8 cellular contexts compared by ENCODE assay signal in genomic region chr1:10794724-10795304, GRCh38. TPM values are rescaled to one million over a fixed set of nuclear protein-coding genes. Genes with fewer than 3 reads are reported as not detected.
DNase-seq lines count a peak whose midpoint lies in the region; ATAC-seq and TF ChIP-seq lines count a peak whose summit lies in the region.

No MANE protein-coding gene starts in this region.

- no peaks in the 10 kb centered on the region for H3K79me2 ChIP-seq in HCT116 (ENCODE audit: insufficient read depth, low read length)

- TF ChIP-seq POLR2A in HCT116 (IDR thresholded peaks at IDR 0.05; ENCODE audit: borderline replicate concordance, extremely low read depth, insufficient read depth, insufficient read length) (no peak), uterus (IDR thresholded peaks at IDR 0.05) (no peak)

- no TSS peak for BruUV-seq in HCT116 (replicated peaks; lab: Mats Ljungman, UMichigan)

- no peak for TF ChIP-seq RAD21 in HCT116 (IDR thresholded peaks at IDR 0.05; ENCODE audit: low read depth)

- ATAC-seq in HCT116 (0 out of 2 replicates have a peak, but pooled peaks have one; percentile 26), lower lobe of right lung (peak in 1 of 2 donors; percentile 34), GM21529 (IDR thresholded peaks at IDR 0.05; ENCODE audit: unreplicated experiment) (no peak), HG02588 (IDR thresholded peaks at IDR 0.05; ENCODE audit: unreplicated experiment) (no peak)

- H3K4me3 ChIP-seq in AG04450 (ENCODE audit: low read depth, low read length) = peak overlapping the region; percentile 44
- H3K4me3 ChIP-seq in HCT116 (replicated peaks in 1 of 2; ENCODE audit: low read depth in 1 of 2, low read length in 2 of 2) = peak overlapping the region; percentile 53 to 73
- peak overlapping the region; percentile 68 for H3K4me3 ChIP-seq in lower lobe of right lung
- peak overlapping the region; percentile 37 to 54 for H3K4me3 ChIP-seq in uterus

- H3K36me3 Mint-ChIP-seq in brain = no peaks in the 10 kb centered on the region

- DNase-seq in AG04450 (ENCODE audit: low read depth, low spot score) = no peak
- no peak for DNase-seq in HCT116 (ENCODE audit: low read depth, low spot score)
- DNase-seq in lower lobe of right lung = no peak
- no peak for DNase-seq in uterus
- no peak for DNase-seq in NCI-H446 (lab: John Stamatoyannopoulos, UW)

- intact Hi-C loops in HCT116 (cut with micrococcal nuclease) = no loop called here
- intact Hi-C loops in lower lobe of right lung (cut with DNase I) = no loop called here
- intact Hi-C loops in uterus (cut with DNase I; ENCODE audit: low total_unique reads) = no loop called here

- H3K27ac ChIP-seq in AG04450 (ENCODE audit: low read depth, low read length) (no peak overlapping the region), HCT116 (ENCODE audit: low read depth, low read length) (no peak overlapping the region; the same call in 1 of the 2 replicates), lower lobe of right lung (peak overlapping the region; percentile 74), uterus (peak overlapping the region; percentile 75 to 87)

- POLR2A ChIA-PET in AG04450 (lab: Yijun Ruan, JAX) = interaction anchor here (0.7 kb wide), 1 partner anchor 177 kb away, joined by 3 read pairs; no protein-coding TSS in a partner anchor
- POLR2A ChIA-PET in HCT116 (lab: Charles Lee) = interaction anchor here (1.1 to 2.9 kb wide), 2 partner anchors 10 to 14 kb away, joined by 3 to 11 read pairs; no protein-coding TSS in a partner anchor

- H3K27me3 ChIP-seq in AG04450 (ENCODE audit: control insufficient read depth, insufficient read depth, low read length) = peaks cover 59% of the 10 kb centered on the region
- H3K27me3 ChIP-seq in HCT116 (ENCODE audit: insufficient read depth, low read length) = peaks cover 34% of the 10 kb centered on the region
- H3K27me3 ChIP-seq in lower lobe of right lung (ENCODE audit: low read depth) = peaks cover 36% of the 10 kb centered on the region
- H3K27me3 ChIP-seq in uterus = peaks cover 0 to 4% of the 10 kb centered on the region in 2 donors

- H2AFZ ChIP-seq in HCT116 (ENCODE audit: low read depth, low read length, poor library complexity, severe bottlenecking) = no peak overlapping the region

- CTCF ChIA-PET in AG04450 (lab: Charles Lee) = no interaction called here
- CTCF ChIA-PET in HCT116 (lab: Charles Lee) = interaction anchor here (0.8 kb wide), 1 partner anchor 10 kb away, joined by 3 read pairs; no protein-coding TSS in a partner anchor

- no peak for TF ChIP-seq CTCF in AG04450 (IDR thresholded peaks at IDR 0.05; ENCODE audit: low read depth, low read length)
- TF ChIP-seq CTCF in HCT116 (IDR thresholded peaks at IDR 0.05 in 2 of 3, conservative IDR thresholded peaks at IDR 0.05 in 1 of 3; ENCODE audit: borderline replicate concordance in 1 of 3, insufficient read depth in 1 of 3, low read depth in 2 of 3, low read length in 2 of 3) = no peak
- TF ChIP-seq CTCF in brain (conservative IDR thresholded peaks at IDR 0.05) = no peak
- no peak for TF ChIP-seq CTCF in lower lobe of right lung (IDR thresholded peaks at IDR 0.05)
- TF ChIP-seq CTCF in uterus (IDR thresholded peaks at IDR 0.05) = no peak

- H3K9me3 ChIP-seq in AG04450 (ENCODE audit: control insufficient read depth, insufficient read depth, low read length) = no peaks in the 10 kb centered on the region; the same call in 1 of the 2 replicates
- H3K9me3 ChIP-seq in HCT116 (ENCODE audit: control insufficient read depth in 1 of 2, insufficient read depth in 1 of 2, low read depth in 1 of 2, low read length in 2 of 2) = no peaks in the 10 kb centered on the region
- H3K9me3 ChIP-seq in lower lobe of right lung = no peaks in the 10 kb centered on the region
- no peaks in the 10 kb centered on the region for H3K9me3 ChIP-seq in uterus

- H3K27me3 Mint-ChIP-seq in brain = peaks cover 46% of the 10 kb centered on the region

- peak overlapping the region in 4 of 5 experiments; percentile 87 to 93 (median 90) for H3K27ac Mint-ChIP-seq in brain

- peaks cover 0 to 5% (median 0%) of the 10 kb centered on the region in 5 experiments for H3K9me3 Mint-ChIP-seq in brain

- H3K4me1 ChIP-seq in HCT116 (ENCODE audit: control insufficient read depth in 1 of 2, insufficient read depth in 2 of 2, low read length in 2 of 2) = peaks cover 5 to 35% of the 10 kb centered on the region in 2 experiments; a peak in 3 of 4 replicates
- peaks cover 25% of the 10 kb centered on the region for H3K4me1 ChIP-seq in lower lobe of right lung
- no peaks in the 10 kb centered on the region for H3K4me1 ChIP-seq in uterus

- H3K36me3 ChIP-seq in HCT116 (ENCODE audit: control insufficient read depth in 1 of 2, insufficient read depth in 2 of 2, low read length in 2 of 2) (no peaks in the 10 kb centered on the region), lower lobe of right lung (no peaks in the 10 kb centered on the region), uterus (no peaks in the 10 kb centered on the region)

- RAD21 ChIA-PET in HCT116 (lab: Charles Lee; ENCODE audit: low non-redundant PET in 1 of 2, low total read pairs in 2 of 2, uncharacterized antibody in 2 of 2, unreplicated experiment in 2 of 2) = interaction anchor here in 1 of 2 experiments (0.7 kb wide), 1 partner anchor 73 kb away, joined by 3 read pairs; no protein-coding TSS in a partner anchor

- H3K4me3 Mint-ChIP-seq in brain = peak overlapping the region; percentile 89 to 96 (median 93)

- no peaks in the 10 kb centered on the region for H4K20me1 ChIP-seq in HCT116 (ENCODE audit: insufficient read depth)

- H3K9me2 ChIP-seq in HCT116 (ENCODE audit: insufficient read depth) = no peaks in the 10 kb centered on the region

- H3K4me1 Mint-ChIP-seq in brain = peaks cover 18% of the 10 kb centered on the region

- H3K9ac ChIP-seq in HCT116 (ENCODE audit: low read length) = peak overlapping the region; percentile 27; the same call in 1 of the 2 replicates

- H3K4me2 ChIP-seq in HCT116 (ENCODE audit: low read length) = peak overlapping the region; percentile 96

TF ChIP-seq in HCT116, 20 proteins besides CTCF, POLR2A, EP300 and RAD21:
- TF ChIP-seq ZBTB33 (IDR thresholded peaks at IDR 0.05; ENCODE audit: extremely low read depth, insufficient replicate concordance, low read length) (no peak), ELF1 (IDR thresholded peaks at IDR 0.05; ENCODE audit: borderline replicate concordance, low read depth) (no peak), YY1 (IDR thresholded peaks at IDR 0.05; ENCODE audit: extremely low read depth, insufficient replicate concordance, low read depth, low read length) (no peak), CBX3 (IDR thresholded peaks at IDR 0.05; ENCODE audit: low read depth) (no peak), SRF (IDR thresholded peaks at IDR 0.05; ENCODE audit: low read depth) (no peak), EZH2phosphoT487 (IDR thresholded peaks at IDR 0.05; ENCODE audit: borderline replicate concordance) (no peak), JUND (IDR thresholded peaks at IDR 0.05) (no peak), TCF7L2 (IDR thresholded peaks at IDR 0.05; ENCODE audit: borderline replicate concordance, extremely low read depth, insufficient read depth, insufficient read length) (no peak), SIN3A (IDR thresholded peaks at IDR 0.05; ENCODE audit: low read depth) (no peak), ATF3 (IDR thresholded peaks at IDR 0.05) (no peak)

RNA-seq across cellular contexts. Expression of gene CASZ1, which starts 1.6 kb away (rescaled TPM):
- polyA plus RNA-seq in AG04450 (2011; rRNA removed) (0.06 and 0.09 TPM in 2 replicates), brain (ENCODE audit: insufficient read depth, low read depth, low replicate concordance) (6.6 TPM)
- 0.14 and 0.17 TPM in 2 replicates for polyA minus RNA-seq in AG04450 (2011; rRNA and poly(A)+ RNA removed)
- total RNA-seq in HCT116 (2021; ENCODE audit: unreplicated experiment) (7.7 TPM), lower lobe of right lung (47.5 TPM), uterus (10 to 100 TPM in 1 of 4 donors, 1 to 10 TPM in 2, under 1 TPM in 1; 0.59 to 49.2 (median 3.9) TPM)
- 3.1 and 3.7 TPM in 2 replicates for polyA plus RNA-seq in HCT116 (2012)

Comparison
In these comparisons a context has a peak if more than half of its experiments do, and no peak if none do; other contexts are left out.
1. H3K27ac ChIP-seq: peak in lower lobe of right lung (single experiment) and uterus (2 of 2); none in AG04450 (single experiment) and HCT116 (single experiment).
2. Peak in every context shown above with its lines, with median percentiles within 50 percentile points of each other: H3K4me3 ChIP-seq.